1 cellular context compared by ENCODE assay signal in genomic region chr5:139794067-139794846, GRCh38.
TF ChIP-seq lines count a peak whose summit lies in the region.

No MANE protein-coding gene starts in this region.

TF ChIP-seq in GM23338, 12 proteins besides CTCF, POLR2A, EP300 and RAD21 (continued from another document):
- no peak for TF ChIP-seq REST (IDR thresholded peaks at IDR 0.05; ENCODE audit: unreplicated experiment)
- no peak for TF ChIP-seq CREB1 (CRISPR knock-in tag; IDR thresholded peaks at IDR 0.05; ENCODE audit: low read depth)
- TF ChIP-seq ZNF462 (CRISPR knock-in tag; IDR thresholded peaks at IDR 0.05), result no peak
- no peak for TF ChIP-seq POLR2AphosphoS5 (IDR thresholded peaks at IDR 0.05; ENCODE audit: low read depth)
- TF ChIP-seq ZNF331 (CRISPR knock-in tag; IDR thresholded peaks at IDR 0.05; ENCODE audit: low read depth), result no peak
- TF ChIP-seq EZH2 (IDR thresholded peaks at IDR 0.05; ENCODE audit: low read depth, unreplicated experiment), result no peak
- TF ChIP-seq STAT1 (IDR thresholded peaks at IDR 0.05; ENCODE audit: unreplicated experiment), result no peak
- no peak for TF ChIP-seq JUNB (IDR thresholded peaks at IDR 0.05; ENCODE audit: unreplicated experiment)
- no peak for TF ChIP-seq NANOG (IDR thresholded peaks at IDR 0.05; ENCODE audit: borderline replicate concordance)
